Comparison of ENCODE assay signal across 11 cellular contexts in genomic region chr6:111803384-111803783, GRCh38.
DNase-seq lines count a peak whose midpoint lies in the region; ATAC-seq and TF ChIP-seq lines count a peak whose summit lies in the region.
"Had no signal": no experiment of that assay in that cellular context is flagged by ENCODE, and none has a peak within 500 bp of the region (broad histone marks: within the 10 kb centered on the region; RNA-seq: fewer than 3 reads in every experiment).

No MANE protein-coding gene starts in this region.

- H3K9me3 Mint-ChIP-seq in activated naive CD4-positive, alpha-beta T cell treated with anti-CD3 and anti-CD28 coated beads, Interleukin-2, amount 50 U/mL, for 24 hours = no peaks in the 10 kb centered on the region

- peak; percentile 63 for DNase-seq in stimulated activated CD4-positive, alpha-beta T cell treated with anti-CD3 and anti-CD28 coated beads, Interleukin-15, amount 100 ng/mL, for 24 hours
- no peak for DNase-seq in stimulated activated CD4-positive, alpha-beta T cell treated with anti-CD3 and anti-CD28 coated beads, Interleukin-12 subunit alpha, Interleukin-12 subunit beta, amount 100 ng/mL, for 4 hours
- DNase-seq in vagina (ENCODE audit: extremely low spot score in 2 of 2) = no peak
- DNase-seq: BE2C, NCI-H526 had no signal

- H3K4me1 ChIP-seq in muscle layer of duodenum (ENCODE audit: control insufficient read depth in 1 of 2, insufficient read depth in 2 of 2, low read length in 2 of 2) (peaks cover 0 to 42% of the 10 kb centered on the region in 2 donors), vagina (peaks cover 42% of the 10 kb centered on the region)

- peaks cover 100% of the 10 kb centered on the region for H3K4me1 Mint-ChIP-seq in activated naive CD4-positive, alpha-beta T cell treated with anti-CD3 and anti-CD28 coated beads, Interleukin-2, amount 50 U/mL, for 24 hours

- H3K4me3 ChIP-seq in muscle layer of duodenum (ENCODE audit: low read depth in 1 of 2, low read length in 2 of 2) (no peak overlapping the region), vagina (no peak overlapping the region)

- H3K36me3 ChIP-seq in muscle layer of duodenum (ENCODE audit: control insufficient read depth in 1 of 2, insufficient read depth in 2 of 2, low read length in 2 of 2) (no peaks in the 10 kb centered on the region), vagina (no peaks in the 10 kb centered on the region)

- intact Hi-C loops in vagina (cut with DNase I) = no loop called here

- H3K4me3 Mint-ChIP-seq in activated naive CD4-positive, alpha-beta T cell treated with anti-CD3 and anti-CD28 coated beads, Interleukin-2, amount 50 U/mL, for 24 hours = peak overlapping the region; percentile 85

- H3K27me3 ChIP-seq in muscle layer of duodenum (ENCODE audit: low read depth, low read length) = no peaks in the 10 kb centered on the region
- no peaks in the 10 kb centered on the region for H3K27me3 ChIP-seq in vagina
- H3K27me3 ChIP-seq: BE2C had no signal

- H3K27ac Mint-ChIP-seq in activated naive CD4-positive, alpha-beta T cell treated with anti-CD3 and anti-CD28 coated beads, Interleukin-2, amount 50 U/mL, for 24 hours = peak overlapping the region; percentile 97

- TF ChIP-seq POLR2A in vagina (IDR thresholded peaks at IDR 0.05) = no peak

- no peaks in the 10 kb centered on the region for H3K27me3 Mint-ChIP-seq in activated naive CD4-positive, alpha-beta T cell treated with anti-CD3 and anti-CD28 coated beads, Interleukin-2, amount 50 U/mL, for 24 hours

- peak overlapping the region; percentile 52 for H3K27ac ChIP-seq in muscle layer of duodenum (ENCODE audit: low read length)
- peak overlapping the region; percentile 70 for H3K27ac ChIP-seq in vagina

- ATAC-seq in GM19035 (IDR thresholded peaks at IDR 0.05; ENCODE audit: unreplicated experiment) (no peak), HG03354 (IDR thresholded peaks at IDR 0.05; ENCODE audit: poor library complexity, severe bottlenecking, unreplicated experiment) (no peak), HG02588 (IDR thresholded peaks at IDR 0.05; ENCODE audit: unreplicated experiment) (no peak)
- ATAC-seq: SK-N-SH treated with all-trans-retinoic acid at 6 μM for 48 hours had no signal

- H3K36me3 Mint-ChIP-seq in activated naive CD4-positive, alpha-beta T cell treated with anti-CD3 and anti-CD28 coated beads, Interleukin-2, amount 50 U/mL, for 24 hours = peaks cover 39% of the 10 kb centered on the region

- H3K9me3 ChIP-seq in muscle layer of duodenum (ENCODE audit: control insufficient read depth in 1 of 2, low read length in 2 of 2) = no peaks in the 10 kb centered on the region
- H3K9me3 ChIP-seq in vagina = no peaks in the 10 kb centered on the region
- H3K9me3 ChIP-seq: BE2C had no signal

- no peak for TF ChIP-seq CTCF in vagina (IDR thresholded peaks at IDR 0.05)
